35 cellular contexts compared by ENCODE assay signal in the genomic region with DNA sequence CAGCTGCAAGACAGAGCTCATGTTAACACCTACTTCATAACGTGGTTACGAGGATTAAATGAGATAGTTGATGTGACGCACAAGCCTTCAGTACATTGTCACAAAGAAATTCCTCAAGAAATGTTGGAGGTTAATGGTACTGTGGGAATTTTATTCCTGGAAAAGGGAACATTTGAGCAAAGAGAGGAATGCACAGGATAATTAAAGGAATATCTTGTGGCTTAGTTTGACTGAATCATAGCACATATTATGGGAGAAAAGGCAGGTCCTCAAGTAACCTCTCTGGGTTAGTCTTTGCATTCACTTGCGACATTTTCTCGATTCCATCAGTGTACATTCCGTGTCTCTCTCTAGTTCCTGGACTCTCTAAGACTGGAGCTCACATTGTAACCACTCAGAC.
DNase-seq lines count a peak whose midpoint lies in the region; ATAC-seq, FAIRE-seq and TF ChIP-seq lines count a peak whose summit lies in the region.
"Had no signal": no experiment of that assay in that cellular context is flagged by ENCODE, and none has a peak within 500 bp of the region (broad histone marks: within the 10 kb centered on the region; RNA-seq: fewer than 3 reads in every experiment).

No MANE protein-coding gene starts in this region.

- DNase-seq in D721Med (ENCODE audit: insufficient read length, low spot score) (no peak), MV-4-11 (lab: John Stamatoyannopoulos, UW) (peak; percentile 33), fibroblast of peridontal ligament (ENCODE audit: extremely low read depth) (peak; percentile 72), skeletal muscle cell (ENCODE audit: low read depth) (peak; percentile 44), OCI-M2 (lab: John Stamatoyannopoulos, UW; ENCODE audit: unreplicated experiment) (no peak), NCI-H226 (no peak)
- DNase-seq in CD4-positive, alpha-beta T cell = no peak
- DNase-seq: ACHN; activated CD4-positive, alpha-beta memory T cell treated with anti-CD3 and anti-CD28 coated beads for 36 hours; activated CD4-positive, CD25-positive, alpha-beta regulatory T cell treated with anti-CD3 and anti-CD28 coated beads, Interleukin-2, amount 50 U/mL, for 72 hours; activated naive CD4-positive, alpha-beta T cell treated with anti-CD3 and anti-CD28 coated beads, Interleukin-2, amount 10 ng/mL, durations not matched to agents 7 days and 5 days; amniotic stem cell; C1 segment of cervical spinal cord; Caco-2; DND-41; effector CD4-positive, alpha-beta T cell; H7; KG1; left lung; MM.1S; NCI-H1930; NCI-H2171 treated with DMSO at 0.1 percent for 48 hours; NCI-H524; NK-92 treated with Interleukin-12 subunit alpha and Interleukin-12 subunit beta, amount 100 ng/mL, for 24 hours; right cardiac atrium; SHP77; stimulated activated CD4-positive, alpha-beta T cell treated with anti-CD3 and anti-CD28 coated beads, Interleukin-4, amount 100 ng/mL, for 4 hours; transverse colon had no signal

- no peaks in the 10 kb centered on the region for H3K27me3 Mint-ChIP-seq in CD4-positive, alpha-beta T cell
- H3K27me3 Mint-ChIP-seq: activated naive CD4-positive, alpha-beta T cell treated with anti-CD3 and anti-CD28 coated beads, Interleukin-2, amount 10 ng/mL, durations not matched to agents 7 days and 5 days; memory B cell had no signal

- H3K36me3 Mint-ChIP-seq in CD4-positive, alpha-beta T cell (ENCODE audit: low read depth) = no peaks in the 10 kb centered on the region
- H3K36me3 Mint-ChIP-seq: activated CD4-positive, alpha-beta memory T cell treated with anti-CD3 and anti-CD28 coated beads for 36 hours; activated naive CD4-positive, alpha-beta T cell treated with anti-CD3 and anti-CD28 coated beads, Interleukin-2, amount 10 ng/mL, durations not matched to agents 7 days and 5 days; memory B cell; neural progenitor cell had no signal

- H3K4me1 Mint-ChIP-seq in CD4-positive, alpha-beta T cell (ENCODE audit: low read depth) = no peaks in the 10 kb centered on the region
- H3K4me1 Mint-ChIP-seq: activated naive CD4-positive, alpha-beta T cell treated with anti-CD3 and anti-CD28 coated beads, Interleukin-2, amount 10 ng/mL, durations not matched to agents 7 days and 5 days had no signal

- no peak for TF ChIP-seq CTCF in D721Med (IDR thresholded peaks at IDR 0.05; ENCODE audit: insufficient read depth, missing control alignments)
- no peak for TF ChIP-seq CTCF in CD4-positive, alpha-beta T cell (IDR thresholded peaks at IDR 0.05)

- no peak for ATAC-seq in GM18498 (IDR thresholded peaks at IDR 0.05; ENCODE audit: unreplicated experiment)
- ATAC-seq in CD4-positive, alpha-beta T cell (ENCODE audit: poor library complexity) = no peak
- ATAC-seq: left lung, right cardiac atrium had no signal

- POLR2A ChIA-PET in CD4-positive, alpha-beta T cell (lab: Charles Lee) = no interaction called here

- H3K4me3 Mint-ChIP-seq in CD4-positive, alpha-beta T cell = no peak overlapping the region
- H3K4me3 Mint-ChIP-seq: activated CD4-positive, alpha-beta memory T cell treated with anti-CD3 and anti-CD28 coated beads for 36 hours; activated naive CD4-positive, alpha-beta T cell treated with anti-CD3 and anti-CD28 coated beads, Interleukin-2, amount 10 ng/mL, durations not matched to agents 7 days and 5 days; memory B cell; neural progenitor cell; T-helper 2 cell treated with Interferon-gamma antibody and Interleukin-4, amounts not matched to agents 5 μg/mL and 100 μg/mL, for 36 hours had no signal

- CTCF ChIA-PET in CD4-positive, alpha-beta T cell (lab: Charles Lee) = no interaction called here

- FAIRE-seq in D721Med (lab: Jason Lieb, UNC) = peak; percentile 35
- FAIRE-seq: islet of Langerhans had no signal

- no peaks in the 10 kb centered on the region for H3K9me3 ChIP-seq in CD4-positive, alpha-beta T cell (ENCODE audit: control insufficient read depth, low read length)
- H3K9me3 ChIP-seq: breast epithelium, Caco-2, left lung, transverse colon had no signal

- no peak overlapping the region for H3K27ac Mint-ChIP-seq in CD4-positive, alpha-beta T cell
- H3K27ac Mint-ChIP-seq: activated CD4-positive, alpha-beta memory T cell treated with anti-CD3 and anti-CD28 coated beads for 36 hours; activated naive CD4-positive, alpha-beta T cell treated with anti-CD3 and anti-CD28 coated beads, Interleukin-2, amount 10 ng/mL, durations not matched to agents 7 days and 5 days; memory B cell; neural progenitor cell; T-helper 2 cell treated with Interferon-gamma antibody and Interleukin-4, amounts not matched to agents 5 μg/mL and 100 μg/mL, for 36 hours had no signal

- H3K9me3 Mint-ChIP-seq in CD4-positive, alpha-beta T cell = no peaks in the 10 kb centered on the region
- H3K9me3 Mint-ChIP-seq: activated CD4-positive, alpha-beta memory T cell treated with anti-CD3 and anti-CD28 coated beads for 36 hours; activated naive CD4-positive, alpha-beta T cell treated with anti-CD3 and anti-CD28 coated beads, Interleukin-2, amount 10 ng/mL, durations not matched to agents 7 days and 5 days; memory B cell; neural progenitor cell; T-helper 2 cell treated with Interferon-gamma antibody and Interleukin-4, amounts not matched to agents 5 μg/mL and 100 μg/mL, for 36 hours had no signal

- intact Hi-C loops in CD4-positive, alpha-beta T cell (cut with DNase I, micrococcal nuclease) = no loop called here

- H3K27ac ChIP-seq in CD4-positive, alpha-beta T cell (ENCODE audit: low read depth, low read length) = no peak overlapping the region
- H3K27ac ChIP-seq: breast epithelium, HL-60, left lung, neural progenitor cell had no signal

- H3K27me3 ChIP-seq in CD4-positive, alpha-beta T cell (ENCODE audit: control insufficient read depth, insufficient read depth, low read length) = no peaks in the 10 kb centered on the region
- H3K27me3 ChIP-seq: breast epithelium, left lung, neural progenitor cell, transverse colon had no signal

- no peak overlapping the region for H3K4me3 ChIP-seq in skeletal muscle cell (ENCODE audit: low read depth, low read length)
- H3K4me3 ChIP-seq: breast epithelium, left lung, neural progenitor cell, transverse colon had no signal

Comparison
In these comparisons a context has a peak if more than half of its experiments do, and no peak if none do; other contexts are left out.
1. DNase-seq: peak in MV-4-11 (single experiment), fibroblast of peridontal ligament (single experiment) and skeletal muscle cell (single experiment); none in D721Med (single experiment), OCI-M2 (single experiment), CD4-positive, alpha-beta T cell (0 of 10) and NCI-H226 (single experiment).